ENCODE assay signal across 10 cellular contexts in the genomic region with DNA sequence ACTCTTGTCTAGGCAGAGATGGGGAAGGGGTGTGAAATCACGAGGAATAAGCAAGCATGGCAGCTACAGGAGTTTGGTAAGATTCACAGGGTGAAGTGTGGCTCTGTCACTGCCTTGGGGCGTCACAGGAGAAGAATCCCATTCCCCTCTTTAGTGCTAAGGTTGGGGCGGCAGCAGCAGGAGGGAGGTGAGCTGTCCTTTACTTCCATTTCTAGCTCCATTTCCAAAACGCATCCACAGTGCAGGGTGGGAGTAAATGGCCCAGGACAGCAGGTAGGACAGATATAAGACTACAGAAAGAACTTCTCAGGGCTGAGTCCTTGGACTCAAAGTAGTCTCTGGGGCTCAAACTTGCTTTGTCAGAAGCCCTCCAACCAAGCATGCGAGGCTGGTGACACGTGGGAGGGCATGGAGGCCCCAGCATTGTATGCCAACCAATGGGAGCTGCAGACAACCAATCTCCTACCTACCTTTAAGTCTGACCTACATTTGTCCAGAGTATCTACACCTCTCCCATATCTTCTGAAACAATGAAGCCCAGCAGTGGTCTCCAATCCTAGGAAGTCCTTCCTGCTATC. TPM values are rescaled to one million over a fixed set of nuclear protein-coding genes. Genes with fewer than 3 reads are reported as not detected.
DNase-seq lines count a peak whose midpoint lies in the region; ATAC-seq, FAIRE-seq and TF ChIP-seq lines count a peak whose summit lies in the region.
"Had no signal": no experiment of that assay in that cellular context is flagged by ENCODE, and none has a peak within 500 bp of the region (broad histone marks: within the 10 kb centered on the region; RNA-seq: fewer than 3 reads in every experiment).

No MANE protein-coding gene starts in this region.

- peak overlapping the region; percentile 9 for H3K4me3 Mint-ChIP-seq in activated naive CD8-positive, alpha-beta T cell treated with anti-CD3 and anti-CD28 coated beads, Interleukin-2, amount 50 U/mL, for 24 hours

- peak overlapping the region; percentile 61 for H3K27ac ChIP-seq in muscle layer of colon (ENCODE audit: low read depth, low read length)
- H3K27ac ChIP-seq in transverse colon, result peak overlapping the region; percentile 69 to 100 (median 100)
- H3K27ac ChIP-seq: SK-N-MC had no signal

- intact Hi-C loops in transverse colon (cut with DNase I; ENCODE audit: low total_unique reads), result no loop called here

- ATAC-seq in activated naive CD4-positive, alpha-beta T cell treated with anti-CD3 and anti-CD28 coated beads, Interleukin-2, amount 50 U/mL, for 72 hours, result no peak
- no peak for ATAC-seq in activated naive CD8-positive, alpha-beta T cell treated with anti-CD3 and anti-CD28 coated beads, Interleukin-2, amount 50 U/mL, for 24 hours
- ATAC-seq: lower lobe of right lung had no signal

- H3K36me3 ChIP-seq in muscle layer of colon (ENCODE audit: insufficient read depth, low read length), result peaks cover 13% of the 10 kb centered on the region
- H3K36me3 ChIP-seq in transverse colon, result no peaks in the 10 kb centered on the region

- no peak for TF ChIP-seq POLR2A in transverse colon (IDR thresholded peaks at IDR 0.05)

- H3K4me1 ChIP-seq in muscle layer of colon (ENCODE audit: insufficient read depth, low read length) (peaks cover 100% of the 10 kb centered on the region), transverse colon (peaks cover 95 to 98% (median 96%) of the 10 kb centered on the region in 4 donors)

- H3K9me3 ChIP-seq in muscle layer of colon (ENCODE audit: low read length) (no peaks in the 10 kb centered on the region), transverse colon (no peaks in the 10 kb centered on the region)
- H3K9me3 ChIP-seq: lower lobe of right lung had no signal

- peaks cover 100% of the 10 kb centered on the region for H3K4me1 Mint-ChIP-seq in activated naive CD8-positive, alpha-beta T cell treated with anti-CD3 and anti-CD28 coated beads, Interleukin-2, amount 50 U/mL, for 24 hours

- H3K4me3 ChIP-seq in muscle layer of colon (ENCODE audit: low read depth in 1 of 2, low read length in 2 of 2) (no peak overlapping the region), transverse colon (no peak overlapping the region)
- H3K4me3 ChIP-seq: SK-N-MC had no signal

- 77 to 86% methylated on average over 3 to 6 of the region's 6 CpGs for WGBS in transverse colon (ENCODE audit: low coverage in 1 of 2), 2 donors

- H3K9me3 Mint-ChIP-seq in activated naive CD4-positive, alpha-beta T cell treated with anti-CD3 and anti-CD28 coated beads, Interleukin-2, amount 50 U/mL, for 72 hours, result no peaks in the 10 kb centered on the region
- no peaks in the 10 kb centered on the region for H3K9me3 Mint-ChIP-seq in activated naive CD8-positive, alpha-beta T cell treated with anti-CD3 and anti-CD28 coated beads, Interleukin-2, amount 50 U/mL, for 24 hours

- peak overlapping the region; percentile 15 to 84 for H3K27ac Mint-ChIP-seq in activated naive CD4-positive, alpha-beta T cell treated with anti-CD3 and anti-CD28 coated beads, Interleukin-2, amount 50 U/mL, for 72 hours
- peak overlapping the region; percentile 82 for H3K27ac Mint-ChIP-seq in activated naive CD8-positive, alpha-beta T cell treated with anti-CD3 and anti-CD28 coated beads, Interleukin-2, amount 50 U/mL, for 24 hours

- H3K27me3 Mint-ChIP-seq in activated naive CD8-positive, alpha-beta T cell treated with anti-CD3 and anti-CD28 coated beads, Interleukin-2, amount 50 U/mL, for 24 hours, result no peaks in the 10 kb centered on the region

- DNase-seq in activated naive CD4-positive, alpha-beta T cell treated with anti-CD3 and anti-CD28 coated beads, Interleukin-2, amount 50 U/mL, for 72 hours (ENCODE audit: low spot score in 2 of 2), result no peak
- DNase-seq in activated naive CD4-positive, alpha-beta T cell (lab: John Stamatoyannopoulos, UW), result no peak
- DNase-seq in activated naive CD8-positive, alpha-beta T cell treated with anti-CD3 and anti-CD28 coated beads, Interleukin-2, amount 50 U/mL, for 24 hours, result no peak
- no peak for DNase-seq in transverse colon
- DNase-seq in activated gamma-delta T cell treated with Interleukin-2 at 50 U/mL for 16 hours, result no peak
- DNase-seq in D721Med (ENCODE audit: insufficient read length, low spot score), result no peak
- DNase-seq in NK-92 treated with Interleukin-12 subunit alpha and Interleukin-12 subunit beta, amount 100 ng/mL, for 24 hours (lab: John Stamatoyannopoulos, UW), result no peak

- peaks cover 11 to 31% of the 10 kb centered on the region in 2 donors for H3K36me3 Mint-ChIP-seq in activated naive CD4-positive, alpha-beta T cell treated with anti-CD3 and anti-CD28 coated beads, Interleukin-2, amount 50 U/mL, for 72 hours
- H3K36me3 Mint-ChIP-seq in activated naive CD8-positive, alpha-beta T cell treated with anti-CD3 and anti-CD28 coated beads, Interleukin-2, amount 50 U/mL, for 24 hours (ENCODE audit: low read depth), result peaks cover 13% of the 10 kb centered on the region

- no peak overlapping the region for H3K9ac ChIP-seq in muscle layer of colon (ENCODE audit: low read length)

- in situ Hi-C loops in transverse colon (cut with MboI; ENCODE audit: low pct_ligation_motif_present in 1 of 4, low pct_unique_long_range_greater_than_20kb in 1 of 4, low sequenced_read_pairs in 3 of 4), result no loop called here

- TF ChIP-seq CTCF in transverse colon (IDR thresholded peaks at IDR 0.05) (no peak), D721Med (IDR thresholded peaks at IDR 0.05; ENCODE audit: insufficient read depth, missing control alignments) (no peak)

- no peak for TF ChIP-seq EP300 in transverse colon (IDR thresholded peaks at IDR 0.05; ENCODE audit: low read depth)

- no peaks in the 10 kb centered on the region for H3K27me3 ChIP-seq in muscle layer of colon (ENCODE audit: control insufficient read depth in 1 of 2, insufficient read depth in 2 of 2, low read length in 2 of 2)
- no peaks in the 10 kb centered on the region for H3K27me3 ChIP-seq in transverse colon

- FAIRE-seq in D721Med (lab: Jason Lieb, UNC), result no peak

RNA-seq across cellular contexts. Expression of a gene that starts 8.5 kb away (rescaled TPM):
- 10 to 100 TPM; 31.7 to 62.5 TPM for total RNA-seq in activated naive CD4-positive, alpha-beta T cell treated with anti-CD3 and anti-CD28 coated beads, Interleukin-2, amount 50 U/mL, for 72 hours
- 100 to 1,000 TPM in 1 of 4 donors, 10 to 100 TPM in 3; 26.1 to 200 (median 85.7) TPM for total RNA-seq in transverse colon
